27 cellular contexts compared by ENCODE assay signal in the genomic region with DNA sequence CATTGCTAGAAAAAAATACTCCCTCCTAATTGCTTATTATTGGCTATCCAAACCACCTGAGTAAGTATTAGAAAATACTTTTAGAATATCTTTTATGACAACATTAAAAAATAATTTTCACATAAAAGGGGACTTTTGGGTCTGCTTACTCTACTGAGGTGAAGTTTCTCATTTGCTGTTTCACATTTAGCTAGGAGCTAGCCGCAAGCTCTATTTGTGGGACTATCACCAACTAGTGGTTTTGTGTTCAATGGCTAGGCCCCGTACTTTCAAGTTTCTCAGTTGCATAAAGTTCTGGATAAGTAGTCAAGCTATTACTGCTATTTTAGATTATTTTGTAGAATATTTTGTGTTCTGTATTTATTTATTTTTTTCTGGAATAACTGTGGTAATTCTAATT.
DNase-seq lines count a peak whose midpoint lies in the region; ATAC-seq and TF ChIP-seq lines count a peak whose summit lies in the region.
"Had no signal": no experiment of that assay in that cellular context is flagged by ENCODE, and none has a peak within 500 bp of the region (broad histone marks: within the 10 kb centered on the region; RNA-seq: fewer than 3 reads in every experiment).

No MANE protein-coding gene starts in this region.

- no peaks in the 10 kb centered on the region for H3K27me3 ChIP-seq in KMS-11 (ENCODE audit: insufficient read depth, low read depth)
- H3K27me3 ChIP-seq: left lung, ovary, upper lobe of left lung had no signal

- DNase-seq in epithelial cell of prostate (ENCODE audit: low read depth, low spot score) (no peak), NCI-H1436 (lab: John Stamatoyannopoulos, UW) (no peak), AML-193 (lab: John Stamatoyannopoulos, UW) (no peak)
- DNase-seq: activated B cell treated with CpG ODN at 0.5 μM for 24 hours; activated CD8-positive, alpha-beta memory T cell treated with anti-CD3 and anti-CD28 coated beads, Interleukin-2, amount 10 ng/mL, durations not matched to agents 7 days and 5 days; activated gamma-delta T cell treated with Interleukin-2 at 50 U/mL for 16 hours; activated naive CD8-positive, alpha-beta T cell treated with anti-CD3 and anti-CD28 coated beads, Interleukin-2, amount 10 ng/mL, durations not matched to agents 7 days and 5 days; activated T-cell treated with anti-CD3 and anti-CD28 coated beads, Interleukin-2, amount 50 U/mL, for 48 hours; aorta; effector CD8-positive, alpha-beta T cell; glutamatergic neuron; left lung; mesenchymal stem cell; NCI-H1092; NCI-H1694 treated with DMSO at 0.1 percent for 48 hours; NCI-H446 treated with DMSO at 0.1 percent for 48 hours; NCI-H774; nephron progenitor cell; ovary; stimulated activated CD4-positive, alpha-beta T cell treated with anti-CD3 and anti-CD28 coated beads, Interleukin-4, amount 100 ng/mL, for 24 hours; upper lobe of left lung had no signal

- peak overlapping the region; percentile 10; the same call in 1 of the 2 replicates for H2AFZ ChIP-seq in KMS-11 (ENCODE audit: low read depth)
- H2AFZ ChIP-seq: GM23338 had no signal

- peak overlapping the region; percentile 26; the same call in 1 of the 2 replicates for H3K9ac ChIP-seq in KMS-11

- no peak for TF ChIP-seq CTCF in KMS-11 (conservative IDR thresholded peaks at IDR 0.05; ENCODE audit: low read depth, low read length)

- no peak overlapping the region for H3K4me3 ChIP-seq in KMS-11 (IDR thresholded peaks at IDR 0.05; ENCODE audit: insufficient read depth, low read depth, low read length)
- H3K4me3 ChIP-seq: GM23338, left lung, ovary, upper lobe of left lung had no signal

- H3K27ac ChIP-seq in KMS-11 (peak overlapping the region; percentile 55), epithelial cell of prostate (peak overlapping the region; percentile 39)
- H3K27ac ChIP-seq: left lung, ovary, RWPE1, upper lobe of left lung had no signal

- H3K4me1 ChIP-seq in KMS-11 (ENCODE audit: low read depth, poor library complexity, severe bottlenecking) = peaks cover 34% of the 10 kb centered on the region
- H3K4me1 ChIP-seq: left lung, upper lobe of left lung had no signal

- no peaks in the 10 kb centered on the region for H3K36me3 ChIP-seq in KMS-11 (ENCODE audit: insufficient read depth)
- H3K36me3 ChIP-seq: left lung, ovary, upper lobe of left lung had no signal

- H3K4me2 ChIP-seq in KMS-11 = peak overlapping the region; percentile 81
- H3K4me2 ChIP-seq: GM23338 had no signal

- no peaks in the 10 kb centered on the region for H3K79me2 ChIP-seq in KMS-11 (ENCODE audit: insufficient read depth, low read depth)

- ATAC-seq in GM18867 (IDR thresholded peaks at IDR 0.05; ENCODE audit: unreplicated experiment) = peak; percentile 87
- ATAC-seq in HG02610 (IDR thresholded peaks at IDR 0.05; ENCODE audit: unreplicated experiment) = peak; percentile 78
- no peak for ATAC-seq in HG03108 (IDR thresholded peaks at IDR 0.05; ENCODE audit: unreplicated experiment)
- ATAC-seq: activated CD8-positive, alpha-beta memory T cell treated with anti-CD3 and anti-CD28 coated beads, Interleukin-2, amount 10 ng/mL, durations not matched to agents 7 days and 5 days; GM23338; left lung had no signal

- no peaks in the 10 kb centered on the region for H4K20me1 ChIP-seq in KMS-11 (ENCODE audit: insufficient read depth)
